10 cellular contexts compared by ENCODE assay signal in genomic region chr2:64062840-64063239, GRCh38. TPM values are rescaled to one million over a fixed set of nuclear protein-coding genes. Genes with fewer than 3 reads are reported as not detected.
DNase-seq lines count a peak whose midpoint lies in the region; ATAC-seq, FAIRE-seq and TF ChIP-seq lines count a peak whose summit lies in the region.
"Had no signal": no experiment of that assay in that cellular context is flagged by ENCODE, and none has a peak within 500 bp of the region (broad histone marks: within the 10 kb centered on the region; RNA-seq: fewer than 3 reads in every experiment).

No MANE protein-coding gene starts in this region.

- no peak for TF ChIP-seq CTCF in endothelial cell of umbilical vein (IDR thresholded peaks at IDR 0.05; ENCODE audit: extremely low read depth in 1 of 2, insufficient read depth in 1 of 2, low read depth in 1 of 2, low read length in 2 of 2)
- TF ChIP-seq CTCF in right atrium auricular region (IDR thresholded peaks at IDR 0.05), result no peak

- H3K4me3 Mint-ChIP-seq in activated CD4-positive, alpha-beta T cell treated with anti-CD3 and anti-CD28 coated beads, Interleukin-2, amount 10 ng/mL, durations not matched to agents 24 days and 14 days, result no peak overlapping the region
- H3K4me3 Mint-ChIP-seq in activated CD4-positive, alpha-beta T cell treated with anti-CD3 and anti-CD28 coated beads, Interleukin-2, amount 10 ng/mL, durations not matched to agents 7 days and 5 days, result no peak overlapping the region
- no peak overlapping the region for H3K4me3 Mint-ChIP-seq in stimulated activated memory B cell treated with anti-CD40 and anti-IgM and Interleukin-4, amounts not matched to agents 10 μg/mL and 1 μg/mL and 100 μg/mL, for 72 hours
- H3K4me3 Mint-ChIP-seq: CD14-positive monocyte; stimulated activated naive B cell treated with anti-CD40 and anti-IgM and Interleukin-4, amounts not matched to agents 10 μg/mL and 1 μg/mL and 100 μg/mL, for 72 hours had no signal

- no peaks in the 10 kb centered on the region for H3K9me1 ChIP-seq in endothelial cell of umbilical vein (replicated peaks; ENCODE audit: control insufficient read depth, extremely low read depth, insufficient read depth, low read length)

- no peak for DNase-seq in activated CD4-positive, alpha-beta T cell treated with anti-CD3 and anti-CD28 coated beads, Interleukin-2, amount 10 ng/mL, durations not matched to agents 24 days and 14 days
- DNase-seq in activated CD4-positive, alpha-beta T cell treated with anti-CD3 and anti-CD28 coated beads, Interleukin-2, amount 10 ng/mL, durations not matched to agents 7 days and 5 days, result no peak
- no peak for DNase-seq in Karpas-422
- peak; percentile 65 for DNase-seq in endothelial cell of umbilical vein (ENCODE audit: low read depth, low spot score)
- no peak for DNase-seq in activated CD4-positive, alpha-beta T cell treated with anti-CD3 and anti-CD28 coated beads for 1 hour
- DNase-seq in NCI-H524 (lab: John Stamatoyannopoulos, UW), result no peak
- no peak for DNase-seq in right atrium auricular region (ENCODE audit: low spot score)
- DNase-seq: stimulated activated naive B cell treated with anti-CD40 and anti-IgM and Interleukin-4, amounts not matched to agents 10 μg/mL and 1 μg/mL and 100 μg/mL, for 72 hours had no signal

- TF ChIP-seq POLR2A in endothelial cell of umbilical vein (IDR thresholded peaks at IDR 0.05; ENCODE audit: low read depth, low read length), result no peak

- H3K9ac ChIP-seq in Karpas-422 (ENCODE audit: low read length) (peak overlapping the region; percentile 1; the same call in 1 of the 2 replicates), endothelial cell of umbilical vein (replicated peaks; ENCODE audit: extremely low read depth, insufficient read depth, low read length) (peak overlapping the region; percentile 89)

- H3K27me3 ChIP-seq in Karpas-422 (ENCODE audit: low read length) (no peaks in the 10 kb centered on the region), endothelial cell of umbilical vein (ENCODE audit: control insufficient read depth in 2 of 2, insufficient read depth in 2 of 2, low read length in 2 of 2) (no peaks in the 10 kb centered on the region), right atrium auricular region (no peaks in the 10 kb centered on the region)

- intact Hi-C loops in activated CD4-positive, alpha-beta T cell treated with anti-CD3 and anti-CD28 coated beads, Interleukin-2, amount 10 ng/mL, durations not matched to agents 24 days and 14 days (cut with micrococcal nuclease), result no loop called here
- intact Hi-C loops in endothelial cell of umbilical vein (cut with micrococcal nuclease), result no loop called here

- H3K36me3 ChIP-seq in Karpas-422 (ENCODE audit: insufficient read depth, low read length), result no peaks in the 10 kb centered on the region
- no peaks in the 10 kb centered on the region for H3K36me3 ChIP-seq in endothelial cell of umbilical vein (ENCODE audit: control insufficient read depth in 2 of 2, extremely low read depth in 1 of 2, insufficient read depth in 2 of 2, low read length in 2 of 2)
- no peaks in the 10 kb centered on the region for H3K36me3 ChIP-seq in right atrium auricular region

- CTCF ChIA-PET in activated CD4-positive, alpha-beta T cell treated with anti-CD3 and anti-CD28 coated beads, Interleukin-2, amount 10 ng/mL, durations not matched to agents 7 days and 5 days (lab: Charles Lee), result interaction anchor here (0.7 to 2.9 kb wide), 6 partner anchors 10 to 268 kb away, joined by 3 to 13 read pairs (median 4); no protein-coding TSS in a partner anchor
- CTCF ChIA-PET in endothelial cell of umbilical vein (lab: Charles Lee), result interaction anchor here (0.9 to 3.2 kb wide), 5 partner anchors 8 to 425 kb away, joined by 3 to 18 read pairs (median 7); no protein-coding TSS in a partner anchor

- peaks cover 26% of the 10 kb centered on the region for H3K4me1 Mint-ChIP-seq in activated CD4-positive, alpha-beta T cell treated with anti-CD3 and anti-CD28 coated beads, Interleukin-2, amount 10 ng/mL, durations not matched to agents 24 days and 14 days
- H3K4me1 Mint-ChIP-seq in activated CD4-positive, alpha-beta T cell treated with anti-CD3 and anti-CD28 coated beads, Interleukin-2, amount 10 ng/mL, durations not matched to agents 7 days and 5 days, result peaks cover 25% of the 10 kb centered on the region
- peaks cover 25% of the 10 kb centered on the region for H3K4me1 Mint-ChIP-seq in stimulated activated memory B cell treated with anti-CD40 and anti-IgM and Interleukin-4, amounts not matched to agents 10 μg/mL and 1 μg/mL and 100 μg/mL, for 72 hours

- H3K9me3 Mint-ChIP-seq in activated CD4-positive, alpha-beta T cell treated with anti-CD3 and anti-CD28 coated beads, Interleukin-2, amount 10 ng/mL, durations not matched to agents 24 days and 14 days, result peaks cover 11% of the 10 kb centered on the region
- peaks cover 7% of the 10 kb centered on the region for H3K9me3 Mint-ChIP-seq in activated CD4-positive, alpha-beta T cell treated with anti-CD3 and anti-CD28 coated beads, Interleukin-2, amount 10 ng/mL, durations not matched to agents 7 days and 5 days
- no peaks in the 10 kb centered on the region for H3K9me3 Mint-ChIP-seq in stimulated activated memory B cell treated with anti-CD40 and anti-IgM and Interleukin-4, amounts not matched to agents 10 μg/mL and 1 μg/mL and 100 μg/mL, for 72 hours
- H3K9me3 Mint-ChIP-seq: CD14-positive monocyte; stimulated activated naive B cell treated with anti-CD40 and anti-IgM and Interleukin-4, amounts not matched to agents 10 μg/mL and 1 μg/mL and 100 μg/mL, for 72 hours had no signal

- no peaks in the 10 kb centered on the region for H3K79me2 ChIP-seq in Karpas-422 (ENCODE audit: low read length)
- no peaks in the 10 kb centered on the region for H3K79me2 ChIP-seq in endothelial cell of umbilical vein (ENCODE audit: control insufficient read depth, insufficient read depth, low read length)

- peak overlapping the region; percentile 48 for H3K27ac Mint-ChIP-seq in activated CD4-positive, alpha-beta T cell treated with anti-CD3 and anti-CD28 coated beads, Interleukin-2, amount 10 ng/mL, durations not matched to agents 24 days and 14 days
- no peak overlapping the region for H3K27ac Mint-ChIP-seq in activated CD4-positive, alpha-beta T cell treated with anti-CD3 and anti-CD28 coated beads, Interleukin-2, amount 10 ng/mL, durations not matched to agents 7 days and 5 days
- H3K27ac Mint-ChIP-seq in stimulated activated memory B cell treated with anti-CD40 and anti-IgM and Interleukin-4, amounts not matched to agents 10 μg/mL and 1 μg/mL and 100 μg/mL, for 72 hours, result peak overlapping the region; percentile 2
- H3K27ac Mint-ChIP-seq: CD14-positive monocyte; stimulated activated naive B cell treated with anti-CD40 and anti-IgM and Interleukin-4, amounts not matched to agents 10 μg/mL and 1 μg/mL and 100 μg/mL, for 72 hours had no signal

- ATAC-seq in stimulated activated memory B cell treated with anti-CD40 and anti-IgM and Interleukin-4, amounts not matched to agents 10 μg/mL and 1 μg/mL and 100 μg/mL, for 72 hours, result no peak
- ATAC-seq: stimulated activated naive B cell treated with anti-CD40 and anti-IgM and Interleukin-4, amounts not matched to agents 10 μg/mL and 1 μg/mL and 100 μg/mL, for 72 hours had no signal

- no peak overlapping the region for H3K4me3 ChIP-seq in Karpas-422 (ENCODE audit: low read length)
- no peak overlapping the region for H3K4me3 ChIP-seq in endothelial cell of umbilical vein (replicated peaks in 1 of 3; ENCODE audit: insufficient read depth in 1 of 3, low read depth in 1 of 3, low read length in 3 of 3)
- no peak overlapping the region for H3K4me3 ChIP-seq in right atrium auricular region

- no peaks in the 10 kb centered on the region for H4K20me1 ChIP-seq in Karpas-422 (ENCODE audit: insufficient read depth, low read depth, low read length)
- no peaks in the 10 kb centered on the region for H4K20me1 ChIP-seq in endothelial cell of umbilical vein (replicated peaks; ENCODE audit: control insufficient read depth, extremely low read depth, insufficient read depth, low read length)

- H3K9me3 ChIP-seq in Karpas-422 (ENCODE audit: low read length) (no peaks in the 10 kb centered on the region), endothelial cell of umbilical vein (replicated peaks; ENCODE audit: control insufficient read depth, insufficient read depth, low read length) (no peaks in the 10 kb centered on the region), right atrium auricular region (no peaks in the 10 kb centered on the region)

- peak; percentile 76 for FAIRE-seq in endothelial cell of umbilical vein (lab: Jason Lieb, UNC)

- dilution Hi-C loops in endothelial cell of umbilical vein (cut with MboI; ENCODE audit: extremely low pct_ligation_motif_present, low sequenced_read_pairs), result no loop called here

- BruUV-seq in endothelial cell of umbilical vein (replicated peaks; lab: Mats Ljungman, UMichigan), result no TSS peak

- H3K4me1 ChIP-seq in Karpas-422 (ENCODE audit: low read length) (peaks cover 24% of the 10 kb centered on the region), endothelial cell of umbilical vein (ENCODE audit: control insufficient read depth, extremely low read depth, insufficient read depth, low read length) (peaks cover 24% of the 10 kb centered on the region), right atrium auricular region (peaks cover 0 to 16% of the 10 kb centered on the region in 2 donors)

- H3K9me2 ChIP-seq in Karpas-422 (replicated peaks; ENCODE audit: insufficient read depth, low read length), result no peaks in the 10 kb centered on the region

- peaks cover 2% of the 10 kb centered on the region for H3K27me3 Mint-ChIP-seq in activated CD4-positive, alpha-beta T cell treated with anti-CD3 and anti-CD28 coated beads, Interleukin-2, amount 10 ng/mL, durations not matched to agents 24 days and 14 days
- no peaks in the 10 kb centered on the region for H3K27me3 Mint-ChIP-seq in activated CD4-positive, alpha-beta T cell treated with anti-CD3 and anti-CD28 coated beads, Interleukin-2, amount 10 ng/mL, durations not matched to agents 7 days and 5 days
- H3K27me3 Mint-ChIP-seq in stimulated activated memory B cell treated with anti-CD40 and anti-IgM and Interleukin-4, amounts not matched to agents 10 μg/mL and 1 μg/mL and 100 μg/mL, for 72 hours, result no peaks in the 10 kb centered on the region
- H3K27me3 Mint-ChIP-seq: stimulated activated naive B cell treated with anti-CD40 and anti-IgM and Interleukin-4, amounts not matched to agents 10 μg/mL and 1 μg/mL and 100 μg/mL, for 72 hours had no signal

- no peaks in the 10 kb centered on the region for H3K36me3 Mint-ChIP-seq in activated CD4-positive, alpha-beta T cell treated with anti-CD3 and anti-CD28 coated beads, Interleukin-2, amount 10 ng/mL, durations not matched to agents 24 days and 14 days (ENCODE audit: low read depth)
- H3K36me3 Mint-ChIP-seq in activated CD4-positive, alpha-beta T cell treated with anti-CD3 and anti-CD28 coated beads, Interleukin-2, amount 10 ng/mL, durations not matched to agents 7 days and 5 days (ENCODE audit: low read depth), result peaks cover 3% of the 10 kb centered on the region
- no peaks in the 10 kb centered on the region for H3K36me3 Mint-ChIP-seq in stimulated activated memory B cell treated with anti-CD40 and anti-IgM and Interleukin-4, amounts not matched to agents 10 μg/mL and 1 μg/mL and 100 μg/mL, for 72 hours
- H3K36me3 Mint-ChIP-seq: CD14-positive monocyte; stimulated activated naive B cell treated with anti-CD40 and anti-IgM and Interleukin-4, amounts not matched to agents 10 μg/mL and 1 μg/mL and 100 μg/mL, for 72 hours had no signal

- H3K27ac ChIP-seq in Karpas-422 (ENCODE audit: low read length) (peak overlapping the region; percentile 40), endothelial cell of umbilical vein (ENCODE audit: insufficient read depth, low read depth, low read length) (peak overlapping the region; percentile 99), right atrium auricular region (no peak overlapping the region)

- peak overlapping the region; percentile 37; the same call in 1 of the 2 replicates for H2AFZ ChIP-seq in Karpas-422 (ENCODE audit: low read length)
- peak overlapping the region; percentile 38 for H2AFZ ChIP-seq in endothelial cell of umbilical vein (ENCODE audit: low read depth, low read length)

- POLR2A ChIA-PET in activated CD4-positive, alpha-beta T cell treated with anti-CD3 and anti-CD28 coated beads, Interleukin-2, amount 10 ng/mL, durations not matched to agents 7 days and 5 days (lab: Charles Lee), result no interaction called here
- POLR2A ChIA-PET in endothelial cell of umbilical vein (lab: Charles Lee), result interaction anchor here (0.5 kb wide), 1 partner anchor 1090 kb away, joined by 3 read pairs; no protein-coding TSS in a partner anchor

- peak overlapping the region; percentile 13 for H3K4me2 ChIP-seq in Karpas-422 (ENCODE audit: low read depth, low read length, poor library complexity, severe bottlenecking)
- peak overlapping the region; percentile 81 for H3K4me2 ChIP-seq in endothelial cell of umbilical vein (ENCODE audit: insufficient read depth, low read length)

RNA-seq across cellular contexts. Expression of gene VPS54, which starts 43.6 kb away (rescaled TPM):
- total RNA-seq in activated CD4-positive, alpha-beta T cell treated with anti-CD3 and anti-CD28 coated beads, Interleukin-2, amount 10 ng/mL, durations not matched to agents 24 days and 14 days, result 14.3 and 15.6 TPM in 2 replicates
- total RNA-seq in activated CD4-positive, alpha-beta T cell treated with anti-CD3 and anti-CD28 coated beads, Interleukin-2, amount 10 ng/mL, durations not matched to agents 7 days and 5 days, result 10 to 100 TPM; 16.8 to 17.4 TPM
- 23.7 and 33.8 TPM in 2 replicates for total RNA-seq in Karpas-422 (2014; rRNA removed; shearing (Covaris generic); ENCODE audit: low replicate concordance)
- total RNA-seq in endothelial cell of umbilical vein (17.6 and 17.7 TPM in 2 replicates), right atrium auricular region (10 to 100 TPM; 10.9 to 12.5 TPM)
- polyA plus RNA-seq in endothelial cell of umbilical vein, result 4.3 and 6.3 TPM in 2 replicates
- 7.6 and 8.4 TPM in 2 replicates for polyA plus RNA-seq in endothelial cell of umbilical vein (2011; cell fraction: cytosol; rRNA removed)
- polyA plus RNA-seq in endothelial cell of umbilical vein (2011; cell fraction: nucleus; rRNA removed), result 18.5 and 25.0 TPM in 2 replicates
- 15.3 and 19.5 TPM in 2 replicates for polyA plus RNA-seq in endothelial cell of umbilical vein (2012)
- polyA minus RNA-seq in endothelial cell of umbilical vein, result 11.4 and 12.0 TPM in 2 replicates
- 7.1 TPM for polyA minus RNA-seq in endothelial cell of umbilical vein (2011; cell fraction: cytosol; rRNA and poly(A)+ RNA removed)
- 20.0 and 28.6 TPM in 2 replicates for polyA minus RNA-seq in endothelial cell of umbilical vein (2011; cell fraction: nucleus; rRNA and poly(A)+ RNA removed)

Comparison
In these comparisons a context has a peak if more than half of its experiments do, and no peak if none do; other contexts are left out.
1. H3K27ac ChIP-seq: peak in Karpas-422 (single experiment) and endothelial cell of umbilical vein (single experiment); none in right atrium auricular region (0 of 2).